Comparison of ENCODE assay signal across 2 cellular contexts in genomic region chr15:40465939-40466338, GRCh38.
TF ChIP-seq lines count a peak whose summit lies in the region.

No MANE protein-coding gene starts in this region.

TF ChIP-seq in IMR-90, 13 proteins besides CTCF, POLR2A, EP300 and RAD21:
- TF ChIP-seq CHD1 (IDR thresholded peaks at IDR 0.05; ENCODE audit: low read depth, low read length): no peak
- TF ChIP-seq RCOR1 (IDR thresholded peaks at IDR 0.05; ENCODE audit: insufficient replicate concordance, low read length): no peak
- no peak for TF ChIP-seq USF2 (IDR thresholded peaks at IDR 0.05; ENCODE audit: low read depth, low read length)

TF ChIP-seq in GM12878, 131 proteins besides CTCF, POLR2A, EP300 and RAD21:
- TF ChIP-seq TCF3 (IDR thresholded peaks at IDR 0.05; ENCODE audit: borderline replicate concordance, insufficient read depth, low read depth, low read length) (no peak), ATF7 (IDR thresholded peaks at IDR 0.05; ENCODE audit: low read depth) (no peak), NFXL1 (IDR thresholded peaks at IDR 0.05; ENCODE audit: borderline replicate concordance) (no peak), ATF3 (IDR thresholded peaks at IDR 0.05; ENCODE audit: borderline replicate concordance, extremely low read depth, low read depth, low read length) (no peak), TARDBP (IDR thresholded peaks at IDR 0.05; ENCODE audit: borderline replicate concordance) (no peak), CBX5 (IDR thresholded peaks at IDR 0.05; ENCODE audit: low read depth) (no peak), PAX5 (IDR thresholded peaks at IDR 0.05; ENCODE audit: borderline replicate concordance, low read depth, low read length) (no peak), MYC (IDR thresholded peaks at IDR 0.05; ENCODE audit: insufficient read depth, insufficient read length, insufficient replicate concordance, low read length, severe bottlenecking) (no peak), SMARCA5 (IDR thresholded peaks at IDR 0.05) (no peak), ZNF217 (IDR thresholded peaks at IDR 0.05) (no peak), RELA (IDR thresholded peaks at IDR 0.05; ENCODE audit: borderline replicate concordance, partially characterized antibody) (no peak)
